In the genomic region with DNA sequence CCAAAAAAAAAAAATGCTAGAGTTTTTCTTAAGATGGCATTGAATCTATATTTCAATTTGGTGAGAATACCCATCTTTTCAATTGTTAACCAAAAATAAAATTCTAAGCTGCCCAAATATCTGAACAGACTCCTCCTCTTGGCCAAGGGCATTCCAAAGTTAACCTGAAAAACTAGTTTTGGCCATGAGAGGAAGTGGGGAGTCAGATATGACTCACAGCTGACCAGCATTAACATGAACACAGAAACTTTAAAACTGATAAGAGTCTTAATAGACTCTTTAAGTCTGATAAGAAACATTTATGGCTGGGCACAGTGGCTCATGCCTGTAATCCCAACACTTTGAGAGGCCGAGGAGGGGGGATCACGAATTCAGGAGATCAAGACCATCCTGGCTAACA, we compare ENCODE assay signal across 20 cellular contexts.
DNase-seq lines count a peak whose midpoint lies in the region; ATAC-seq and TF ChIP-seq lines count a peak whose summit lies in the region.
"Had no signal": no experiment of that assay in that cellular context is flagged by ENCODE, and none has a peak within 500 bp of the region (broad histone marks: within the 10 kb centered on the region; RNA-seq: fewer than 3 reads in every experiment).

No MANE protein-coding gene starts in this region.

- H4K20me1 ChIP-seq in HCT116 (ENCODE audit: insufficient read depth), result no peaks in the 10 kb centered on the region

- POLR2A ChIA-PET in HCT116 (lab: Charles Lee), result no interaction called here

- no peaks in the 10 kb centered on the region for H3K9me2 ChIP-seq in HCT116 (ENCODE audit: insufficient read depth)

- peaks cover 0 to 15% of the 10 kb centered on the region in 2 experiments; a peak in 2 of 4 replicates for H3K4me1 ChIP-seq in HCT116 (ENCODE audit: control insufficient read depth in 1 of 2, insufficient read depth in 2 of 2, low read length in 2 of 2)
- H3K4me1 ChIP-seq: right lobe of liver had no signal

- peak; percentile 47 for DNase-seq in Calu3
- DNase-seq in HCT116 (ENCODE audit: low read depth, low spot score), result peak; percentile 31
- DNase-seq in HT1080 (ENCODE audit: low read depth), result peak; percentile 13
- peak; percentile 0 for DNase-seq in iris pigment epithelial cell (ENCODE audit: low read depth)
- DNase-seq in NOMO-1 (lab: John Stamatoyannopoulos, UW; ENCODE audit: unreplicated experiment in 2 of 2), result no peak
- no peak for DNase-seq in HuH-7 (ENCODE audit: low spot score)
- no peak for DNase-seq in GM10266 (ENCODE audit: extremely low spot score)
- DNase-seq: activated CD8-positive, alpha-beta T cell treated with anti-CD3 and anti-CD28 coated beads for 36 hours; activated T-cell treated with anti-CD3 and anti-CD28 coated beads, Interleukin-2, amount 50 U/mL, for 48 hours; CD4-positive, CD25-positive, alpha-beta regulatory T cell; H7; KG1; NCI-H1417; NCI-H2171 treated with DMSO at 0.1 percent for 48 hours; nucleus accumbens; right lobe of liver had no signal

- peak; percentile 78 for ATAC-seq in HCT116
- ATAC-seq in GM19023 (IDR thresholded peaks at IDR 0.05; ENCODE audit: unreplicated experiment), result no peak
- ATAC-seq: activated CD8-positive, alpha-beta T cell treated with anti-CD3 and anti-CD28 coated beads for 36 hours; right lobe of liver; Right ventricle myocardium inferior had no signal

- H3K27ac Mint-ChIP-seq in Calu3 (ENCODE audit: unreplicated experiment), result peak overlapping the region; percentile 71
- H3K27ac Mint-ChIP-seq: activated CD8-positive, alpha-beta T cell treated with anti-CD3 and anti-CD28 coated beads for 36 hours; activated naive CD4-positive, alpha-beta T cell treated with anti-CD3 and anti-CD28 coated beads, Interleukin-2, amount 50 U/mL, for 24 hours; CD4-positive, CD25-positive, alpha-beta regulatory T cell; stimulated activated naive CD8-positive, alpha-beta T cell treated with anti-CD3 and anti-CD28 coated beads, Interleukin-15, Interleukin-2, amounts not matched to agents 100 ng/mL and 50 ng/mL, for 24 hours had no signal

- H3K9me3 ChIP-seq in HCT116 (ENCODE audit: control insufficient read depth in 1 of 2, insufficient read depth in 1 of 2, low read depth in 1 of 2, low read length in 2 of 2), result peaks cover 0 to 8% of the 10 kb centered on the region in 2 experiments; a peak in 3 of 4 replicates
- H3K9me3 ChIP-seq: right lobe of liver had no signal

- TF ChIP-seq RAD21 in HCT116 (IDR thresholded peaks at IDR 0.05; ENCODE audit: low read depth), result no peak

- H3K79me2 ChIP-seq in HCT116 (ENCODE audit: insufficient read depth, low read length), result no peaks in the 10 kb centered on the region

- no peak for TF ChIP-seq POLR2A in HCT116 (IDR thresholded peaks at IDR 0.05; ENCODE audit: borderline replicate concordance, extremely low read depth, insufficient read depth, insufficient read length)

- no peaks in the 10 kb centered on the region for H3K27me3 ChIP-seq in HCT116 (ENCODE audit: insufficient read depth, low read length)
- H3K27me3 ChIP-seq: right lobe of liver had no signal

- no peaks in the 10 kb centered on the region for H3K36me3 ChIP-seq in HCT116 (ENCODE audit: control insufficient read depth in 1 of 2, insufficient read depth in 2 of 2, low read length in 2 of 2)
- H3K36me3 ChIP-seq: right lobe of liver had no signal

- H3K4me1 Mint-ChIP-seq in Calu3 (ENCODE audit: low read depth, unreplicated experiment), result peaks cover 15% of the 10 kb centered on the region
- H3K4me1 Mint-ChIP-seq: activated naive CD4-positive, alpha-beta T cell treated with anti-CD3 and anti-CD28 coated beads, Interleukin-2, amount 50 U/mL, for 24 hours; CD4-positive, CD25-positive, alpha-beta regulatory T cell had no signal

- CTCF ChIA-PET in Calu3 (lab: Charles Lee) (interaction anchor here (0.6 to 1.3 kb wide), 4 partner anchors 27 to 481 kb away, joined by 3 to 4 read pairs (median 4); no protein-coding TSS in a partner anchor), HCT116 (lab: Charles Lee) (no interaction called here)

- H3K4me3 Mint-ChIP-seq in Calu3 (ENCODE audit: low read depth, unreplicated experiment), result no peak overlapping the region
- H3K4me3 Mint-ChIP-seq: activated CD8-positive, alpha-beta T cell treated with anti-CD3 and anti-CD28 coated beads for 36 hours; activated naive CD4-positive, alpha-beta T cell treated with anti-CD3 and anti-CD28 coated beads, Interleukin-2, amount 50 U/mL, for 24 hours; CD4-positive, CD25-positive, alpha-beta regulatory T cell; stimulated activated naive CD8-positive, alpha-beta T cell treated with anti-CD3 and anti-CD28 coated beads, Interleukin-15, Interleukin-2, amounts not matched to agents 100 ng/mL and 50 ng/mL, for 24 hours had no signal

- H2AFZ ChIP-seq in HCT116 (ENCODE audit: low read depth, low read length, poor library complexity, severe bottlenecking), result peak overlapping the region; percentile 39

- H3K4me3 ChIP-seq in HCT116 (replicated peaks in 1 of 2; ENCODE audit: low read depth in 1 of 2, low read length in 2 of 2), result no peak overlapping the region
- H3K4me3 ChIP-seq: right lobe of liver had no signal

- peaks cover 8% of the 10 kb centered on the region for H3K9me3 Mint-ChIP-seq in Calu3 (ENCODE audit: low read depth, unreplicated experiment)

- RAD21 ChIA-PET in HCT116 (lab: Charles Lee; ENCODE audit: low non-redundant PET in 1 of 2, low total read pairs in 2 of 2, uncharacterized antibody in 2 of 2, unreplicated experiment in 2 of 2), result interaction anchor here in 1 of 2 experiments (0.7 kb wide), 1 partner anchor 1010 kb away, joined by 3 read pairs; no protein-coding TSS in a partner anchor

- H3K9ac ChIP-seq in HCT116 (ENCODE audit: low read length), result no peak overlapping the region

- intact Hi-C loops in Calu3 (cut with micrococcal nuclease; ENCODE audit: unreplicated experiment), result no loop called here
- intact Hi-C loops in HCT116 (cut with micrococcal nuclease), result no loop called here

- TF ChIP-seq CTCF in Calu3 (IDR thresholded peaks at IDR 0.05; ENCODE audit: unreplicated experiment), result no peak
- TF ChIP-seq CTCF in HCT116 (IDR thresholded peaks at IDR 0.05 in 2 of 3, conservative IDR thresholded peaks at IDR 0.05 in 1 of 3; ENCODE audit: borderline replicate concordance in 1 of 3, insufficient read depth in 1 of 3, low read depth in 2 of 3, low read length in 2 of 3), result no peak
- TF ChIP-seq CTCF in GM10266 (IDR thresholded peaks at IDR 0.05; ENCODE audit: control insufficient read depth, insufficient read depth, low read depth, missing control alignments), result no peak

- no peaks in the 10 kb centered on the region for H3K27me3 Mint-ChIP-seq in Calu3 (ENCODE audit: unreplicated experiment)
- H3K27me3 Mint-ChIP-seq: activated CD8-positive, alpha-beta T cell treated with anti-CD3 and anti-CD28 coated beads for 36 hours; activated naive CD4-positive, alpha-beta T cell treated with anti-CD3 and anti-CD28 coated beads, Interleukin-2, amount 50 U/mL, for 24 hours; CD4-positive, CD25-positive, alpha-beta regulatory T cell; stimulated activated naive CD8-positive, alpha-beta T cell treated with anti-CD3 and anti-CD28 coated beads, Interleukin-15, Interleukin-2, amounts not matched to agents 100 ng/mL and 50 ng/mL, for 24 hours had no signal

- H3K36me3 Mint-ChIP-seq in Calu3 (ENCODE audit: insufficient read depth, unreplicated experiment), result peaks cover 9% of the 10 kb centered on the region
- H3K36me3 Mint-ChIP-seq: CD4-positive, CD25-positive, alpha-beta regulatory T cell had no signal

- peak overlapping the region; percentile 52 for H3K4me2 ChIP-seq in HCT116 (ENCODE audit: low read length)

- no TSS peak for BruUV-seq in Calu3 (replicated peaks; lab: Mats Ljungman, UMichigan)
- BruUV-seq in HCT116 (replicated peaks; lab: Mats Ljungman, UMichigan), result no TSS peak

- no peak overlapping the region for H3K27ac ChIP-seq in HCT116 (ENCODE audit: low read depth, low read length)
- H3K27ac ChIP-seq: right lobe of liver had no signal

TF ChIP-seq in HCT116, 20 proteins besides CTCF, POLR2A, EP300 and RAD21 (continues in another document):
- TF ChIP-seq ZFX (IDR thresholded peaks at IDR 0.05), result no peak
- TF ChIP-seq, protein P1, sequence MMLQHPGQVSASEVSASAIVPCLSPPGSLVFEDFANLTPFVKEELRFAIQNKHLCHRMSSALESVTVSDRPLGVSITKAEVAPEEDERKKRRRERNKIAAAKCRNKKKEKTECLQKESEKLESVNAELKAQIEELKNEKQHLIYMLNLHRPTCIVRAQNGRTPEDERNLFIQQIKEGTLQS (IDR thresholded peaks at IDR 0.05), result no peak
- TF ChIP-seq EZH2 (IDR thresholded peaks at IDR 0.05), result no peak
- peak; percentile 66 for TF ChIP-seq SP1 (IDR thresholded peaks at IDR 0.05; ENCODE audit: low read depth)
- no peak for TF ChIP-seq ELF1 (IDR thresholded peaks at IDR 0.05; ENCODE audit: borderline replicate concordance, low read depth)
- no peak for TF ChIP-seq YY1 (IDR thresholded peaks at IDR 0.05; ENCODE audit: extremely low read depth, insufficient replicate concordance, low read depth, low read length)
- TF ChIP-seq JUND (IDR thresholded peaks at IDR 0.05), result peak; percentile 56
- TF ChIP-seq EZH2phosphoT487 (IDR thresholded peaks at IDR 0.05; ENCODE audit: borderline replicate concordance), result no peak
- TF ChIP-seq CBX3 (IDR thresholded peaks at IDR 0.05; ENCODE audit: low read depth), result no peak
- no peak for TF ChIP-seq ZBTB33 (IDR thresholded peaks at IDR 0.05; ENCODE audit: extremely low read depth, insufficient replicate concordance, low read length)
- TF ChIP-seq SIN3A (IDR thresholded peaks at IDR 0.05; ENCODE audit: low read depth), result no peak
- TF ChIP-seq EGR1 (IDR thresholded peaks at IDR 0.05; ENCODE audit: low read depth), result no peak
- TF ChIP-seq SRF (IDR thresholded peaks at IDR 0.05; ENCODE audit: low read depth), result no peak
- TF ChIP-seq ZNF274 (IDR thresholded peaks at IDR 0.05; ENCODE audit: low read depth, low read length), result no peak
- no peak for TF ChIP-seq MAX (IDR thresholded peaks at IDR 0.05)

Comparison
In these comparisons a context has a peak if more than half of its experiments do, and no peak if none do; other contexts are left out.
1. DNase-seq: peak in Calu3 (single experiment), HCT116 (single experiment), HT1080 (single experiment) and iris pigment epithelial cell (single experiment); none in NOMO-1 (0 of 2), HuH-7 (single experiment) and GM10266 (single experiment).